Comparison of ENCODE assay signal across 9 cellular contexts in the genomic region with DNA sequence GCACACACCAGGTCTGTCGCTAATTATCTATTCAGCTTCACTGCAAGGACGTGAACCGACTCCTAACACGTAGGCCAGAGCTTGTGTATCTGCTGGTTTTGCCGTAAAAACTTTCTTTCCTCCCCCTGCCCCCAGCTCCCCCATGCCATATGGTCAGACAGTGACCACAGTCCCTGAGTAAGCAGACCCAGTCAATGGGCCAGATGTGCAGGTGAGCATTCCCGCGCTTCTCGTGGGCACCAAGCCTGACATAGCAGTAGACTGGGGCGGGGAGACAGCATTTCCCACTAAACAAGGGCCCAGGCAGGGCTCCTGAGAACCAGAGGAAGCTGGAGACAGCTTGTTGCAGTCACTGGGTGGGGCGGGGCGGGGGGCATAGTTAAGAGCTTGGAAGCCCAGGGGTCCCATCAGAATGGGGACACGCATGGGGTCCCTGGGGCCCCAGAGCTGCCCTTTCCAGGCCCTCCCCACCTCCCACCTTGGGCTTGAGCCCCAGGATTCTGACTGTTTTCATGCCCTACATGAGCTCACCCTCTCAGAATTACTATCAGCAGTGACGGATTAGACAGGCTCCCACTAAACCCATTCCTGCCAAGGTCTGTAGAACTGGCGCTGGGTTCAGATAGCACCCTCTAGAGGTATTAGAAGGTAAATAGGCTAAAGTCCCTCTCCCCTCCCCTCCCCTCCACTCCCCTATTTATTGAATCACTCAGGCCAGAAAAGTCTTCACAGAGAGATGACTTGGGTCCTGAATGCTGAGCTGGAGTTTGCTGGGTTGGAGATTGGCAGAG. TPM values are rescaled to one million over a fixed set of nuclear protein-coding genes. Genes with fewer than 3 reads are reported as not detected.
A peak's percentile ranks its signal among the peaks of the same experiment; 100 is the strongest.
DNase-seq lines count a peak whose midpoint lies in the region; TF ChIP-seq lines count a peak whose summit lies in the region.
"Had no signal": no experiment of that assay in that cellular context is flagged by ENCODE, and none has a peak within 500 bp of the region (broad histone marks: within the 10 kb centered on the region; RNA-seq: fewer than 3 reads in every experiment).

No MANE protein-coding gene starts in this region.

- H4K8ac ChIP-seq in trophoblast cell (ENCODE audit: low read depth, low read length), result no peak overlapping the region

- no peaks in the 10 kb centered on the region for H3K79me1 ChIP-seq in trophoblast cell (ENCODE audit: low read length)

- no peak overlapping the region for H2BK120ac ChIP-seq in trophoblast cell (ENCODE audit: insufficient read depth, low read length, poor library complexity)

- no peak overlapping the region for H3K4me2 ChIP-seq in trophoblast cell (ENCODE audit: low read length)

- H2AFZ ChIP-seq in trophoblast cell (ENCODE audit: insufficient read depth, low read length, poor library complexity), result no peak overlapping the region

- H3K9me3 ChIP-seq in endodermal cell (ENCODE audit: control insufficient read depth, low read length) (no peaks in the 10 kb centered on the region), trophoblast cell (ENCODE audit: insufficient read depth, low read depth, low read length) (peaks cover 3% of the 10 kb centered on the region)

- TF ChIP-seq CTCF in NB4 (IDR thresholded peaks at IDR 0.05; ENCODE audit: low read depth, low read length) (peak; percentile 34), endodermal cell (conservative IDR thresholded peaks at IDR 0.05) (peak; percentile 75)

- no peaks in the 10 kb centered on the region for H3K9me3 Mint-ChIP-seq in endodermal cell

- H2BK12ac ChIP-seq in trophoblast cell (ENCODE audit: low read length), result no peak overlapping the region

- no peak overlapping the region for H2AK5ac ChIP-seq in trophoblast cell (ENCODE audit: low read length)

- H3K4me1 ChIP-seq in endodermal cell (ENCODE audit: control insufficient read depth, insufficient read depth, low read length) (no peaks in the 10 kb centered on the region), trophoblast cell (ENCODE audit: control insufficient read depth in 1 of 2, insufficient read depth in 2 of 2, low read length in 2 of 2) (peaks cover 0 to 4% of the 10 kb centered on the region in 2 experiments)

- no peaks in the 10 kb centered on the region for H3K79me2 ChIP-seq in trophoblast cell (ENCODE audit: control insufficient read depth, insufficient read depth, low read length, poor library complexity)

- H2BK5ac ChIP-seq in trophoblast cell (ENCODE audit: low read depth, low read length, poor library complexity), result no peak overlapping the region

- no peak overlapping the region for H3K14ac ChIP-seq in trophoblast cell (ENCODE audit: low read length)

- H3K9ac ChIP-seq in endodermal cell (ENCODE audit: extremely low read depth, low read length, poor library complexity, severe bottlenecking) (no peak overlapping the region), trophoblast cell (ENCODE audit: low read length) (peak overlapping the region; percentile 15)

- no peaks in the 10 kb centered on the region for H3K27me3 ChIP-seq in endodermal cell (ENCODE audit: control insufficient read depth, insufficient read depth, low read length, poor library complexity, severe bottlenecking)
- no peaks in the 10 kb centered on the region for H3K27me3 ChIP-seq in trophoblast cell (ENCODE audit: insufficient read depth, low read length)

- no peak overlapping the region for H3K18ac ChIP-seq in trophoblast cell (ENCODE audit: low read length)

- WGBS in endodermal cell (ENCODE audit: insufficient coverage in 1 of 2, insufficient read length in 1 of 2), 2 experiments, result 89 to 100% methylated on average over 5 to 13 of the region's 14 CpGs
- WGBS in trophoblast cell (ENCODE audit: extremely low coverage, insufficient coverage, insufficient read length), result no CpG with 5 or more reads among the region's 14 CpGs

- H3K36me3 ChIP-seq in endodermal cell (ENCODE audit: control insufficient read depth, insufficient read depth, low read length), result no peaks in the 10 kb centered on the region
- H3K36me3 ChIP-seq in trophoblast cell (ENCODE audit: control insufficient read depth in 1 of 2, insufficient read depth in 2 of 2, low read length in 2 of 2), result no peaks in the 10 kb centered on the region

- H3K4me3 Mint-ChIP-seq in endodermal cell, result no peak overlapping the region

- H3K27me3 Mint-ChIP-seq in endodermal cell (ENCODE audit: insufficient read depth), result peaks cover 6% of the 10 kb centered on the region

- no peak overlapping the region for H4K91ac ChIP-seq in trophoblast cell (ENCODE audit: low read depth, low read length)

- H3K27ac ChIP-seq in endodermal cell (ENCODE audit: low read depth, low read length) (no peak overlapping the region), trophoblast cell (ENCODE audit: low read depth, low read length) (no peak overlapping the region)

- no peak overlapping the region for H3K4ac ChIP-seq in trophoblast cell (ENCODE audit: low read depth, low read length)

- no peaks in the 10 kb centered on the region for H3K36me3 Mint-ChIP-seq in endodermal cell (ENCODE audit: low read depth)

- H3K4me1 Mint-ChIP-seq in endodermal cell, result peaks cover 3% of the 10 kb centered on the region

- no peak for TF ChIP-seq POLR2A in NB4 (IDR thresholded peaks at IDR 0.05; ENCODE audit: extremely low read depth, insufficient read length)

- no peak overlapping the region for H3K23ac ChIP-seq in trophoblast cell (ENCODE audit: low read length)

- DNase-seq in NCI-H146 (lab: John Stamatoyannopoulos, UW) (peak; percentile 16), NCI-H146 treated with DMSO at 0.1 percent for 48 hours (lab: John Stamatoyannopoulos, UW; ENCODE audit: unreplicated experiment) (no peak), NB4 (ENCODE audit: low read depth) (peak; percentile 48), endodermal cell (peak; percentile 69), trophoblast cell (no peak), hippocampal formation (lab: John Stamatoyannopoulos, UW) (no peak), NCI-H2227 treated with DMSO at 0.1 percent for 48 hours (lab: John Stamatoyannopoulos, UW) (no peak), H4 (ENCODE audit: low spot score) (no peak)
- DNase-seq: NCI-H1105 had no signal

- H3K4me3 ChIP-seq in NB4 (ENCODE audit: low read depth, low read length) (no peak overlapping the region), endodermal cell (ENCODE audit: low read length) (no peak overlapping the region), trophoblast cell (ENCODE audit: low read depth, low read length) (no peak overlapping the region)

- H4K12ac ChIP-seq in trophoblast cell (ENCODE audit: low read depth, low read length), result no peak overlapping the region

- H3K27ac Mint-ChIP-seq in endodermal cell, result no peak overlapping the region

RNA-seq across cellular contexts. Expression of gene CDH26, which starts 51.8 kb away (rescaled TPM):
- 1 to 10 TPM in 1 of 2 donors, under 1 TPM in 1; 0.97 to 2.0 TPM for total RNA-seq in endodermal cell
- 0.32 TPM for polyA plus RNA-seq in endodermal cell (2013, experiment 1 of 2)
- polyA plus RNA-seq in endodermal cell (2013, experiment 2 of 2), result 0.37 TPM
- polyA plus RNA-seq in trophoblast cell (2013), result 0.23 and 0.29 TPM in 2 replicates
- total RNA-seq in H4 (2014; rRNA removed; shearing (Covaris generic)), result 0.21 TPM in 1 of 2 replicates, not detected in the other

Comparison
In these comparisons a context has a peak if more than half of its experiments do, and no peak if none do; other contexts are left out.
1. DNase-seq: peak in NCI-H146 (single experiment), NB4 (single experiment) and endodermal cell (single experiment); none in NCI-H146 treated with DMSO at 0.1 percent for 48 hours (single experiment), trophoblast cell (0 of 2), hippocampal formation (0 of 2), NCI-H2227 treated with DMSO at 0.1 percent for 48 hours (single experiment) and H4 (single experiment).